Comparison of ENCODE assay signal across 30 cellular contexts in genomic region chr2:217817466-217818292, GRCh38.
DNase-seq lines count a peak whose midpoint lies in the region; FAIRE-seq and TF ChIP-seq lines count a peak whose summit lies in the region.
"Had no signal": no experiment of that assay in that cellular context is flagged by ENCODE, and none has a peak within 500 bp of the region (broad histone marks: within the 10 kb centered on the region; RNA-seq: fewer than 3 reads in every experiment).

No MANE protein-coding gene starts in this region.

- DNase-seq in HFFc6 (no peak), endothelial cell of umbilical vein (ENCODE audit: low read depth, low spot score) (no peak), mesenchymal stem cell (no peak), smooth muscle cell (lab: John Stamatoyannopoulos, UW; ENCODE audit: unreplicated experiment) (no peak), GF-D8 (lab: John Stamatoyannopoulos, UW) (no peak), DMS 273 (lab: John Stamatoyannopoulos, UW; ENCODE audit: unreplicated experiment) (no peak), Caco-2 (no peak), HUDEP-2 (lab: John Stamatoyannopoulos, UW; ENCODE audit: unreplicated experiment in 76 of 76) (no peak)
- DNase-seq: ACHN; activated CD4-positive, alpha-beta memory T cell treated with anti-CD3 and anti-CD28 coated beads for 36 hours; activated CD8-positive, alpha-beta memory T cell treated with anti-CD3 and anti-CD28 coated beads, Interleukin-2, amount 50 U/mL, for 48 hours; COR-L47; DND-41; effector CD4-positive, alpha-beta T cell; erythroblast; foreskin melanocyte; Kasumi-1; MV-4-11; NCI-H510A treated with DMSO at 0.1 percent for 48 hours; NK-92 treated with Interleukin-12 subunit alpha and Interleukin-12 subunit beta, amount 100 ng/mL, for 24 hours; PC-9; T-cell had no signal

- no peak overlapping the region for H4K8ac ChIP-seq in mesenchymal stem cell (ENCODE audit: low read length)

- intact Hi-C loops in endothelial cell of umbilical vein (cut with micrococcal nuclease) (no loop called here), Caco-2 (cut with micrococcal nuclease; ENCODE audit: unreplicated experiment) (no loop called here)

- no peaks in the 10 kb centered on the region for H4K20me1 ChIP-seq in endothelial cell of umbilical vein (replicated peaks; ENCODE audit: control insufficient read depth, extremely low read depth, insufficient read depth, low read length)
- H4K20me1 ChIP-seq in smooth muscle cell (ENCODE audit: low read depth), result peaks cover 99% of the 10 kb centered on the region

- H3K9me3 Mint-ChIP-seq in HFFc6, result peaks cover 4% of the 10 kb centered on the region; the same call in 1 of the 2 replicates
- H3K9me3 Mint-ChIP-seq in Caco-2 (ENCODE audit: unreplicated experiment), result no peaks in the 10 kb centered on the region
- H3K9me3 Mint-ChIP-seq: activated CD4-positive, alpha-beta memory T cell treated with anti-CD3 and anti-CD28 coated beads for 36 hours; activated T-helper 17 cell treated with anti-CD3 and anti-CD28 coated beads, Interleukin-2, amount 50 U/mL, for 72 hours; T-cell had no signal

- H2AK5ac ChIP-seq in mesenchymal stem cell (ENCODE audit: low read length, severe bottlenecking), result no peak overlapping the region

- H3K9ac ChIP-seq in endothelial cell of umbilical vein (replicated peaks; ENCODE audit: extremely low read depth, insufficient read depth, low read length), result no peak overlapping the region
- H3K9ac ChIP-seq in mesenchymal stem cell (ENCODE audit: low read length), result no peak overlapping the region
- no peak overlapping the region for H3K9ac ChIP-seq in smooth muscle cell (ENCODE audit: low read depth)

- peaks cover 5 to 9% of the 10 kb centered on the region in 2 experiments for H3K36me3 ChIP-seq in endothelial cell of umbilical vein (ENCODE audit: control insufficient read depth in 2 of 2, extremely low read depth in 1 of 2, insufficient read depth in 2 of 2, low read length in 2 of 2)
- H3K36me3 ChIP-seq in mesenchymal stem cell (ENCODE audit: control insufficient read depth in 1 of 2, insufficient read depth in 2 of 2, low read depth in 1 of 2, low read length in 2 of 2), result peaks cover 91 to 93% of the 10 kb centered on the region in 2 experiments
- no peaks in the 10 kb centered on the region for H3K36me3 ChIP-seq in smooth muscle cell (ENCODE audit: low read depth)
- H3K36me3 ChIP-seq in Caco-2 (ENCODE audit: control insufficient read depth, insufficient read depth, low read length), result no peaks in the 10 kb centered on the region; the same call in none of the 2 replicates

- TF ChIP-seq CTCF in HFFc6 (IDR thresholded peaks at IDR 0.05) (no peak), endothelial cell of umbilical vein (IDR thresholded peaks at IDR 0.05; ENCODE audit: extremely low read depth in 1 of 2, insufficient read depth in 1 of 2, low read depth in 1 of 2, low read length in 2 of 2) (no peak), smooth muscle cell (IDR thresholded peaks at IDR 0.05; ENCODE audit: borderline replicate concordance, insufficient read depth, poor library complexity, severe bottlenecking) (no peak), Caco-2 (IDR thresholded peaks at IDR 0.05; ENCODE audit: insufficient read depth in 1 of 2, low read depth in 1 of 2, low read length in 1 of 2, severe bottlenecking in 1 of 2, unreplicated experiment in 1 of 2) (no peak)

- H3K9me1 ChIP-seq in endothelial cell of umbilical vein (replicated peaks; ENCODE audit: control insufficient read depth, extremely low read depth, insufficient read depth, low read length), result no peaks in the 10 kb centered on the region

- H3K4me3 ChIP-seq in endothelial cell of umbilical vein (replicated peaks in 1 of 3; ENCODE audit: insufficient read depth in 1 of 3, low read depth in 1 of 3, low read length in 3 of 3) (no peak overlapping the region), mesenchymal stem cell (ENCODE audit: insufficient read depth in 1 of 2, low read depth in 1 of 2, low read length in 2 of 2) (no peak overlapping the region), smooth muscle cell (no peak overlapping the region), Caco-2 (ENCODE audit: low read depth, low read length) (no peak overlapping the region)
- H3K4me3 ChIP-seq: BLaER1, GM12878, PC-9, SJSA1 had no signal

- peak overlapping the region in 1 of 2 experiments; percentile 41 for H3K14ac ChIP-seq in mesenchymal stem cell (ENCODE audit: low read length in 2 of 2)

- H3K27ac ChIP-seq in endothelial cell of umbilical vein (ENCODE audit: insufficient read depth, low read depth, low read length) (peak overlapping the region; percentile 88), mesenchymal stem cell (ENCODE audit: low read length, poor library complexity, severe bottlenecking) (no peak overlapping the region), smooth muscle cell (ENCODE audit: low read depth) (peak overlapping the region; percentile 21)
- H3K27ac ChIP-seq: PC-9, SJSA1 had no signal

- POLR2A ChIA-PET in endothelial cell of umbilical vein (lab: Charles Lee), result no interaction called here
- POLR2A ChIA-PET in Caco-2 (lab: Charles Lee), result no interaction called here

- no peak for TF ChIP-seq POLR2A in endothelial cell of umbilical vein (IDR thresholded peaks at IDR 0.05; ENCODE audit: low read depth, low read length)

- H2AFZ ChIP-seq in endothelial cell of umbilical vein (ENCODE audit: low read depth, low read length) (no peak overlapping the region), mesenchymal stem cell (ENCODE audit: low read depth, low read length) (no peak overlapping the region), smooth muscle cell (ENCODE audit: low read depth) (no peak overlapping the region)
- H2AFZ ChIP-seq: PC-9 had no signal

- peak overlapping the region; percentile 10; the same call in 1 of the 2 replicates for H3K27ac Mint-ChIP-seq in HFFc6
- H3K27ac Mint-ChIP-seq in Caco-2 (ENCODE audit: unreplicated experiment), result no peak overlapping the region
- H3K27ac Mint-ChIP-seq: activated CD4-positive, alpha-beta memory T cell treated with anti-CD3 and anti-CD28 coated beads for 36 hours; activated naive CD8-positive, alpha-beta T cell; activated T-helper 17 cell treated with anti-CD3 and anti-CD28 coated beads, Interleukin-2, amount 50 U/mL, for 72 hours; T-cell had no signal

- peaks cover 36% of the 10 kb centered on the region for H3K4me1 ChIP-seq in endothelial cell of umbilical vein (ENCODE audit: control insufficient read depth, extremely low read depth, insufficient read depth, low read length)
- H3K4me1 ChIP-seq in mesenchymal stem cell (ENCODE audit: control insufficient read depth, insufficient read depth, low read depth, low read length), result peaks cover 6% of the 10 kb centered on the region
- peaks cover 4% of the 10 kb centered on the region for H3K4me1 ChIP-seq in smooth muscle cell (ENCODE audit: low read depth)
- peaks cover 7% of the 10 kb centered on the region; the same call in 1 of the 2 replicates for H3K4me1 ChIP-seq in Caco-2
- H3K4me1 ChIP-seq: SJSA1 had no signal

- H3K4me3 Mint-ChIP-seq in HFFc6, result peak overlapping the region; percentile 9; the same call in 1 of the 2 replicates
- no peak overlapping the region for H3K4me3 Mint-ChIP-seq in Caco-2 (ENCODE audit: unreplicated experiment)
- H3K4me3 Mint-ChIP-seq: activated CD4-positive, alpha-beta memory T cell treated with anti-CD3 and anti-CD28 coated beads for 36 hours; activated naive CD8-positive, alpha-beta T cell; activated T-helper 17 cell treated with anti-CD3 and anti-CD28 coated beads, Interleukin-2, amount 50 U/mL, for 72 hours; T-cell had no signal

- H2BK5ac ChIP-seq in mesenchymal stem cell (ENCODE audit: low read depth, low read length, poor library complexity, severe bottlenecking), result no peak overlapping the region

- peaks cover 2% of the 10 kb centered on the region for H3K79me1 ChIP-seq in mesenchymal stem cell (replicated peaks; ENCODE audit: low read length, poor library complexity, severe bottlenecking)

- WGBS in mesenchymal stem cell, result 96% methylated on average over 24 of the region's 26 CpGs
- 94% methylated on average over 26 of the region's 26 CpGs for WGBS in smooth muscle cell (ENCODE audit: low lambda C conversion rate)

- peaks cover 10% of the 10 kb centered on the region for H3F3A ChIP-seq in smooth muscle cell (ENCODE audit: low read depth)

- H3K18ac ChIP-seq in mesenchymal stem cell (ENCODE audit: low read depth in 1 of 2, low read length in 2 of 2), result peak overlapping the region in 1 of 2 experiments; percentile 61

- H3K23ac ChIP-seq in mesenchymal stem cell (ENCODE audit: low read length in 2 of 2), result no peak overlapping the region

- peaks cover 41% of the 10 kb centered on the region for H3K36me3 Mint-ChIP-seq in HFFc6 (ENCODE audit: low read depth)
- no peaks in the 10 kb centered on the region for H3K36me3 Mint-ChIP-seq in Caco-2 (ENCODE audit: insufficient read depth, unreplicated experiment)
- H3K36me3 Mint-ChIP-seq: activated CD4-positive, alpha-beta memory T cell treated with anti-CD3 and anti-CD28 coated beads for 36 hours; activated naive CD8-positive, alpha-beta T cell; T-cell had no signal

- CTCF ChIA-PET in endothelial cell of umbilical vein (lab: Charles Lee), result interaction anchor here (1.2 to 1.8 kb wide), 3 partner anchors 33 to 170 kb away, joined by 3 to 12 read pairs (median 5); no protein-coding TSS in a partner anchor
- CTCF ChIA-PET in Caco-2 (lab: Charles Lee), result no interaction called here

- no peak overlapping the region for H2BK120ac ChIP-seq in mesenchymal stem cell (ENCODE audit: low read depth, low read length)

- peak overlapping the region; percentile 15 to 22 for H3K4ac ChIP-seq in mesenchymal stem cell (ENCODE audit: low read depth in 1 of 2, low read length in 2 of 2)

- no TSS peak for BruUV-seq in endothelial cell of umbilical vein (replicated peaks; lab: Mats Ljungman, UMichigan)
- no TSS peak for BruUV-seq in Caco-2 (replicated peaks; lab: Mats Ljungman, UMichigan)

- dilution Hi-C loops in endothelial cell of umbilical vein (cut with MboI; ENCODE audit: extremely low pct_ligation_motif_present, low sequenced_read_pairs), result no loop called here

- H3K9me3 ChIP-seq in endothelial cell of umbilical vein (replicated peaks; ENCODE audit: control insufficient read depth, insufficient read depth, low read length) (no peaks in the 10 kb centered on the region), mesenchymal stem cell (ENCODE audit: control insufficient read depth, low read length) (no peaks in the 10 kb centered on the region), smooth muscle cell (replicated peaks; ENCODE audit: low read depth) (no peaks in the 10 kb centered on the region), Caco-2 (no peaks in the 10 kb centered on the region)
- H3K9me3 ChIP-seq: BLaER1, SJSA1 had no signal

- no peak overlapping the region for H3K4me2 ChIP-seq in endothelial cell of umbilical vein (ENCODE audit: insufficient read depth, low read length)
- no peak overlapping the region for H3K4me2 ChIP-seq in mesenchymal stem cell (ENCODE audit: low read length, poor library complexity, severe bottlenecking)
- H3K4me2 ChIP-seq in smooth muscle cell, result no peak overlapping the region
- H3K4me2 ChIP-seq: PC-9 had no signal

- no peaks in the 10 kb centered on the region for H3K79me2 ChIP-seq in endothelial cell of umbilical vein (ENCODE audit: control insufficient read depth, insufficient read depth, low read length)
- H3K79me2 ChIP-seq in smooth muscle cell (ENCODE audit: low read depth), result no peaks in the 10 kb centered on the region

- peak overlapping the region; percentile 84 for H2BK15ac ChIP-seq in mesenchymal stem cell (ENCODE audit: low read depth, poor library complexity, severe bottlenecking)

- peak overlapping the region; percentile 29 to 75 for H2BK12ac ChIP-seq in mesenchymal stem cell (ENCODE audit: low read length in 2 of 2)

- peaks cover 7% of the 10 kb centered on the region for H3K4me1 Mint-ChIP-seq in HFFc6 (ENCODE audit: low read depth)
- peaks cover 6% of the 10 kb centered on the region for H3K4me1 Mint-ChIP-seq in Caco-2 (ENCODE audit: low read depth, unreplicated experiment)
- H3K4me1 Mint-ChIP-seq: activated T-helper 17 cell treated with anti-CD3 and anti-CD28 coated beads, Interleukin-2, amount 50 U/mL, for 72 hours; T-cell had no signal

- H3K27me3 Mint-ChIP-seq in HFFc6 (ENCODE audit: insufficient read depth) (peaks cover 8% of the 10 kb centered on the region), Caco-2 (ENCODE audit: insufficient read depth, unreplicated experiment) (no peaks in the 10 kb centered on the region)
- H3K27me3 Mint-ChIP-seq: activated CD4-positive, alpha-beta memory T cell treated with anti-CD3 and anti-CD28 coated beads for 36 hours; activated naive CD8-positive, alpha-beta T cell; activated T-helper 17 cell treated with anti-CD3 and anti-CD28 coated beads, Interleukin-2, amount 50 U/mL, for 72 hours had no signal

- no peaks in the 10 kb centered on the region for H3K27me3 ChIP-seq in endothelial cell of umbilical vein (ENCODE audit: control insufficient read depth in 2 of 2, insufficient read depth in 2 of 2, low read length in 2 of 2)
- no peaks in the 10 kb centered on the region for H3K27me3 ChIP-seq in mesenchymal stem cell (ENCODE audit: control insufficient read depth in 1 of 2, insufficient read depth in 1 of 2, low read length in 2 of 2)
- no peaks in the 10 kb centered on the region for H3K27me3 ChIP-seq in smooth muscle cell (ENCODE audit: low read depth)
- no peaks in the 10 kb centered on the region for H3K27me3 ChIP-seq in Caco-2 (replicated peaks; ENCODE audit: control insufficient read depth, insufficient read depth, low read length)
- H3K27me3 ChIP-seq: BLaER1, SJSA1 had no signal

- H4K91ac ChIP-seq in mesenchymal stem cell (ENCODE audit: low read length), result peak overlapping the region; percentile 67

- FAIRE-seq in endothelial cell of umbilical vein (lab: Jason Lieb, UNC), result no peak
- FAIRE-seq: GM12878, H1, islet of Langerhans, TTC549 had no signal
